20 cellular contexts compared by ENCODE assay signal in genomic region chr1:209412566-209412965, GRCh38.
"Had no signal": no experiment of that assay in that cellular context is flagged by ENCODE, and none has a peak within 500 bp of the region (broad histone marks: within the 10 kb centered on the region; RNA-seq: fewer than 3 reads in every experiment).

No MANE protein-coding gene starts in this region.

- H3K9me3 ChIP-seq: gastroesophageal sphincter, heart right ventricle, tibial nerve had no signal

- H3K4me3 ChIP-seq: gastroesophageal sphincter, heart right ventricle, neural progenitor cell, tibial nerve had no signal

- DNase-seq: activated CD4-positive, alpha-beta T cell treated with anti-CD3 and anti-CD28 coated beads for 4 hours; activated CD8-positive, alpha-beta memory T cell treated with anti-CD3 and anti-CD28 coated beads, Interleukin-2, amount 50 U/mL, for 4 hours; activated CD8-positive, alpha-beta T cell treated with anti-CD3 and anti-CD28 coated beads for 36 hours; activated gamma-delta T cell; activated T-cell treated with anti-CD3 and anti-CD28 coated beads, Interleukin-2, amount 50 U/mL, for 48 hours; amygdala; effector memory CD8-positive, alpha-beta T cell; heart right ventricle; left colon; naive B cell; stimulated activated CD4-positive, alpha-beta T cell treated with anti-CD3 and anti-CD28 coated beads, Interleukin-2, amount 100 ng/mL, for 48 hours; T-helper 17 cell had no signal

- H3K4me1 Mint-ChIP-seq: naive B cell; stimulated activated memory B cell treated with anti-CD40 and anti-IgM and Interleukin-4, amounts not matched to agents 10 μg/mL and 1 μg/mL and 100 μg/mL, for 72 hours had no signal

- H3K9ac ChIP-seq: neural progenitor cell had no signal

- H3K9me3 Mint-ChIP-seq: activated CD8-positive, alpha-beta T cell treated with anti-CD3 and anti-CD28 coated beads for 36 hours; brain; dendritic cell treated with granulocyte-macrophage colony-stimulating factor and Interleukin-4, amounts not matched to agents 40 ng/mL and 50 ng/mL, for 4 days; neural progenitor cell had no signal

- H3K27ac Mint-ChIP-seq: activated CD8-positive, alpha-beta T cell treated with anti-CD3 and anti-CD28 coated beads for 36 hours; activated naive CD8-positive, alpha-beta T cell; effector memory CD8-positive, alpha-beta T cell; naive B cell; neural progenitor cell; stimulated activated memory B cell treated with anti-CD40 and anti-IgM and Interleukin-4, amounts not matched to agents 10 μg/mL and 1 μg/mL and 100 μg/mL, for 72 hours; T-helper 17 cell; WTC11 had no signal

- H3K27ac ChIP-seq: neural progenitor cell had no signal

- H3K4me3 Mint-ChIP-seq: activated CD8-positive, alpha-beta T cell treated with anti-CD3 and anti-CD28 coated beads for 36 hours; activated naive CD8-positive, alpha-beta T cell; brain; dendritic cell treated with granulocyte-macrophage colony-stimulating factor and Interleukin-4, amounts not matched to agents 40 ng/mL and 50 ng/mL, for 4 days; effector memory CD8-positive, alpha-beta T cell; naive B cell; neural progenitor cell; stimulated activated memory B cell treated with anti-CD40 and anti-IgM and Interleukin-4, amounts not matched to agents 10 μg/mL and 1 μg/mL and 100 μg/mL, for 72 hours; T-helper 17 cell; WTC11 had no signal

- ATAC-seq: activated CD8-positive, alpha-beta T cell treated with anti-CD3 and anti-CD28 coated beads for 36 hours; effector memory CD8-positive, alpha-beta T cell; left colon; stimulated activated memory B cell treated with anti-CD40 and anti-IgM and Interleukin-4, amounts not matched to agents 10 μg/mL and 1 μg/mL and 100 μg/mL, for 72 hours; T-helper 17 cell; WTC11 had no signal

- H3K27me3 ChIP-seq: gastroesophageal sphincter, neural progenitor cell, tibial nerve had no signal

- H3K4me2 ChIP-seq: neural progenitor cell had no signal

- H3K36me3 ChIP-seq: gastroesophageal sphincter, heart right ventricle, neural progenitor cell, tibial nerve had no signal

- H3K36me3 Mint-ChIP-seq: activated naive CD8-positive, alpha-beta T cell; brain; naive B cell; neural progenitor cell; stimulated activated memory B cell treated with anti-CD40 and anti-IgM and Interleukin-4, amounts not matched to agents 10 μg/mL and 1 μg/mL and 100 μg/mL, for 72 hours; WTC11 had no signal
